ENCODE assay signal across 17 cellular contexts in genomic region chr17:58648236-58648635, GRCh38. TPM values are rescaled to one million over a fixed set of nuclear protein-coding genes. Genes with fewer than 3 reads are reported as not detected.
A peak's percentile ranks its signal among the peaks of the same experiment; 100 is the strongest.
DNase-seq lines count a peak whose midpoint lies in the region; ATAC-seq and TF ChIP-seq lines count a peak whose summit lies in the region.
"Had no signal": no experiment of that assay in that cellular context is flagged by ENCODE, and none has a peak within 500 bp of the region (broad histone marks: within the 10 kb centered on the region; RNA-seq: fewer than 3 reads in every experiment).

No MANE protein-coding gene starts in this region.

- no peaks in the 10 kb centered on the region for H3K9me3 ChIP-seq in RWPE2 (ENCODE audit: severe bottlenecking)
- H3K9me3 ChIP-seq: BLaER1 treated with 17β-estradiol and CSF1 and Interleukin-3, amounts not matched to agents 10 nM and 100 nM had no signal

- no peak for TF ChIP-seq CTCF in RWPE2 (IDR thresholded peaks at IDR 0.05; ENCODE audit: poor library complexity, severe bottlenecking)
- TF ChIP-seq CTCF in foreskin keratinocyte (conservative IDR thresholded peaks at IDR 0.05): no peak

- no peak overlapping the region for H3K4me3 Mint-ChIP-seq in activated T-cell treated with anti-CD3 and anti-CD28 coated beads, Interleukin-2, amount 50 U/mL, for 72 hours
- H3K4me3 Mint-ChIP-seq in stimulated activated effector memory CD8-positive, alpha-beta T cell treated with anti-CD3 and anti-CD28 coated beads, Interleukin-12 subunit alpha, Interleukin-12 subunit beta, amount 100 ng/mL, for 72 hours: no peak overlapping the region
- H3K4me3 Mint-ChIP-seq: H9 had no signal

- H3K36me3 Mint-ChIP-seq in activated T-cell treated with anti-CD3 and anti-CD28 coated beads, Interleukin-2, amount 50 U/mL, for 72 hours (ENCODE audit: insufficient read depth in 2 of 2): no peaks in the 10 kb centered on the region
- H3K36me3 Mint-ChIP-seq in stimulated activated effector memory CD8-positive, alpha-beta T cell treated with anti-CD3 and anti-CD28 coated beads, Interleukin-12 subunit alpha, Interleukin-12 subunit beta, amount 100 ng/mL, for 72 hours: no peaks in the 10 kb centered on the region

- ATAC-seq in activated T-cell treated with anti-CD3 and anti-CD28 coated beads, Interleukin-2, amount 50 U/mL, for 72 hours (replicated peaks in 1 of 2): peak; percentile 26 to 39
- ATAC-seq in RWPE2 (ENCODE audit: low read depth): peak; percentile 67
- peak; percentile 85 for ATAC-seq in foreskin keratinocyte
- peak; percentile 68 for ATAC-seq in stimulated activated effector memory CD8-positive, alpha-beta T cell treated with anti-CD3 and anti-CD28 coated beads, Interleukin-12 subunit alpha, Interleukin-12 subunit beta, amount 100 ng/mL, for 72 hours
- ATAC-seq in HG03135 (IDR thresholded peaks at IDR 0.05; ENCODE audit: unreplicated experiment): no peak

- H3K4me1 Mint-ChIP-seq in activated T-cell treated with anti-CD3 and anti-CD28 coated beads, Interleukin-2, amount 50 U/mL, for 72 hours (ENCODE audit: low read depth): peaks cover under 1% of the 10 kb centered on the region
- peaks cover 1% of the 10 kb centered on the region for H3K4me1 Mint-ChIP-seq in stimulated activated effector memory CD8-positive, alpha-beta T cell treated with anti-CD3 and anti-CD28 coated beads, Interleukin-12 subunit alpha, Interleukin-12 subunit beta, amount 100 ng/mL, for 72 hours

- H3K36me3 ChIP-seq in RWPE2 (ENCODE audit: low read depth): no peaks in the 10 kb centered on the region
- H3K36me3 ChIP-seq: BLaER1 treated with 17β-estradiol and CSF1 and Interleukin-3, amounts not matched to agents 10 nM and 100 nM had no signal

- H3K27ac Mint-ChIP-seq in activated T-cell treated with anti-CD3 and anti-CD28 coated beads, Interleukin-2, amount 50 U/mL, for 72 hours: no peak overlapping the region
- H3K27ac Mint-ChIP-seq in stimulated activated effector memory CD8-positive, alpha-beta T cell treated with anti-CD3 and anti-CD28 coated beads, Interleukin-12 subunit alpha, Interleukin-12 subunit beta, amount 100 ng/mL, for 72 hours: peak overlapping the region; percentile 41
- H3K27ac Mint-ChIP-seq: H9 had no signal

- H3K4me3 ChIP-seq in RWPE2 (ENCODE audit: severe bottlenecking): no peak overlapping the region
- H3K4me3 ChIP-seq: BLaER1 treated with 17β-estradiol and CSF1 and Interleukin-3, amounts not matched to agents 10 nM and 100 nM had no signal

- no peaks in the 10 kb centered on the region for H3K9me3 Mint-ChIP-seq in activated T-cell treated with anti-CD3 and anti-CD28 coated beads, Interleukin-2, amount 50 U/mL, for 72 hours
- no peaks in the 10 kb centered on the region for H3K9me3 Mint-ChIP-seq in stimulated activated effector memory CD8-positive, alpha-beta T cell treated with anti-CD3 and anti-CD28 coated beads, Interleukin-12 subunit alpha, Interleukin-12 subunit beta, amount 100 ng/mL, for 72 hours
- H3K9me3 Mint-ChIP-seq: H9 had no signal

- H3K27ac ChIP-seq in RWPE2 (ENCODE audit: poor library complexity, severe bottlenecking) (no peak overlapping the region), foreskin keratinocyte (no peak overlapping the region)
- H3K27ac ChIP-seq: BLaER1 treated with 17β-estradiol and CSF1 and Interleukin-3, amounts not matched to agents 10 nM and 100 nM; RWPE1 had no signal

- H3K27me3 ChIP-seq in RWPE2 (ENCODE audit: insufficient read depth, poor library complexity, severe bottlenecking) (no peaks in the 10 kb centered on the region), foreskin keratinocyte (no peaks in the 10 kb centered on the region)
- H3K27me3 ChIP-seq: BLaER1 treated with 17β-estradiol and CSF1 and Interleukin-3, amounts not matched to agents 10 nM and 100 nM had no signal

- no peaks in the 10 kb centered on the region for H3K4me1 ChIP-seq in RWPE2 (ENCODE audit: insufficient read depth, poor library complexity, severe bottlenecking)
- H3K4me1 ChIP-seq in foreskin keratinocyte: peaks cover 5% of the 10 kb centered on the region

- DNase-seq in activated T-cell treated with anti-CD3 and anti-CD28 coated beads, Interleukin-2, amount 50 U/mL, for 72 hours: no peak
- no peak for DNase-seq in activated T-cell treated with anti-CD3 and anti-CD28 coated beads, Interleukin-2, amount 50 U/mL, for 48 hours
- DNase-seq in RWPE2 (ENCODE audit: low spot score): no peak
- peak in 1 of 2 donors; percentile 42 for DNase-seq in foreskin keratinocyte
- DNase-seq in stimulated activated effector memory CD8-positive, alpha-beta T cell treated with anti-CD3 and anti-CD28 coated beads, Interleukin-12 subunit alpha, Interleukin-12 subunit beta, amount 100 ng/mL, for 72 hours (ENCODE audit: low spot score in 2 of 2): no peak
- DNase-seq in foreskin melanocyte: no peak
- no peak for DNase-seq in T-helper 9 cell
- DNase-seq: DND-41, GDM1, H9, NCI-H146, NCI-H2081, NCI-H510A, NCI-H774 had no signal

- H3K27me3 Mint-ChIP-seq in activated T-cell treated with anti-CD3 and anti-CD28 coated beads, Interleukin-2, amount 50 U/mL, for 72 hours (ENCODE audit: low read depth): no peaks in the 10 kb centered on the region

RNA-seq across cellular contexts. Expression of gene TEX14, which starts 43.6 kb away (rescaled TPM):
- total RNA-seq in activated T-cell treated with anti-CD3 and anti-CD28 coated beads, Interleukin-2, amount 50 U/mL, for 72 hours: under 1 TPM; 0.46 to 0.84 TPM
- total RNA-seq in foreskin keratinocyte: 0.04 TPM in 1 of 2 replicates, not detected in the other
- not detected in 2 replicates for polyA plus RNA-seq in foreskin keratinocyte

RNA-seq across cellular contexts. Expression of gene RAD51C, which starts 44.2 kb away (rescaled TPM):
- 100 to 1,000 TPM in 1 of 2 donors, 10 to 100 TPM in 1; 81.2 to 105 TPM for total RNA-seq in activated T-cell treated with anti-CD3 and anti-CD28 coated beads, Interleukin-2, amount 50 U/mL, for 72 hours
- 38.0 and 53.1 TPM in 2 replicates for total RNA-seq in foreskin keratinocyte
- 37.8 and 57.0 TPM in 2 replicates for polyA plus RNA-seq in foreskin keratinocyte
